24 cellular contexts compared by ENCODE assay signal in the genomic region with DNA sequence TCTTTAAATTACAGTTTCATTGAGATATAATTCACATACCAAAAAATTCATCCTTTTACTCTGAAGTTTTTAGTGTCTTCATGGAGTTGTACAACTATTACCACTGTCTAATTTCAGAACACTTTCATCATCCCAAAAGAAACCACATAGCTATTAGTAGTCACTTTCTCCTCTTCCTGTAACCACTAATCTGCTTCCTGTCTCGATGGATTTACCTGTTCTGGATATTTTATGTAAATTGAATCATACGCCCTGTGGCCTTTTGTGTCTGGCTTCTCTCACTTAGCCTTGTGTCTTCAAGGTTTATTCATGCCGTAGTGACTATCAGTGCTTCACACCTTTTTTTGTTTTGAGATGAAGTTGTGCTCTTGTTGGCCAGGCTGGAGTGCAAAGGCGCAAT.
"Had no signal": no experiment of that assay in that cellular context is flagged by ENCODE, and none has a peak within 500 bp of the region (broad histone marks: within the 10 kb centered on the region; RNA-seq: fewer than 3 reads in every experiment).

No MANE protein-coding gene starts in this region.

- H3K4me3 Mint-ChIP-seq: activated naive CD8-positive, alpha-beta T cell treated with anti-CD3 and anti-CD28 coated beads, Interleukin-2, amount 10 ng/mL, durations not matched to agents 7 days and 5 days; activated T-cell treated with anti-CD3 and anti-CD28 coated beads, Interleukin-2, amount 50 U/mL, for 4 hours; memory B cell; natural killer cell treated with Interleukin-12 subunit alpha and Interleukin-12 subunit beta and Interleukin-15 and Interleukin-18, amount 100 ng/mL, for 72 hours had no signal

- H3K9me3 Mint-ChIP-seq: activated naive CD8-positive, alpha-beta T cell treated with anti-CD3 and anti-CD28 coated beads, Interleukin-2, amount 10 ng/mL, durations not matched to agents 7 days and 5 days; activated T-cell treated with anti-CD3 and anti-CD28 coated beads, Interleukin-2, amount 50 U/mL, for 4 hours; natural killer cell treated with Interleukin-12 subunit alpha and Interleukin-12 subunit beta and Interleukin-15 and Interleukin-18, amount 100 ng/mL, for 72 hours had no signal

- H3K27me3 Mint-ChIP-seq: activated naive CD8-positive, alpha-beta T cell treated with anti-CD3 and anti-CD28 coated beads, Interleukin-2, amount 10 ng/mL, durations not matched to agents 7 days and 5 days; memory B cell had no signal

- H3K4me1 Mint-ChIP-seq: activated naive CD8-positive, alpha-beta T cell treated with anti-CD3 and anti-CD28 coated beads, Interleukin-2, amount 10 ng/mL, durations not matched to agents 7 days and 5 days; memory B cell had no signal

- H3K4me3 ChIP-seq: body of pancreas, esophagus squamous epithelium, hepatocyte, psoas muscle, right atrium auricular region, spleen, upper lobe of left lung had no signal

- H3K4me1 ChIP-seq: psoas muscle, right atrium auricular region, spleen had no signal

- H3K27ac Mint-ChIP-seq: activated naive CD8-positive, alpha-beta T cell treated with anti-CD3 and anti-CD28 coated beads, Interleukin-2, amount 10 ng/mL, durations not matched to agents 7 days and 5 days; memory B cell; natural killer cell treated with Interleukin-12 subunit alpha and Interleukin-12 subunit beta and Interleukin-15 and Interleukin-18, amount 100 ng/mL, for 72 hours had no signal

- H3K79me2 ChIP-seq: hepatocyte had no signal

- H3K9me3 ChIP-seq: body of pancreas, esophagus squamous epithelium, psoas muscle, right atrium auricular region, spleen, upper lobe of left lung had no signal

- H3K27me3 ChIP-seq: body of pancreas, esophagus squamous epithelium, hepatocyte, right atrium auricular region, spleen, upper lobe of left lung had no signal

- DNase-seq: activated CD4-positive, alpha-beta T cell treated with anti-CD3 and anti-CD28 coated beads for 4 hours; activated CD4-positive, alpha-beta T cell treated with anti-CD3 and anti-CD28 coated beads, Interleukin-2, amount 50 U/mL, for 48 hours; activated CD4-positive, CD25-positive, alpha-beta regulatory T cell; activated CD8-positive, alpha-beta memory T cell treated with anti-CD3 and anti-CD28 coated beads, Interleukin-2, amount 50 U/mL, for 48 hours; activated naive CD4-positive, alpha-beta T cell treated with Interleukin-2 at 50 U/mL for 16 hours; activated naive CD8-positive, alpha-beta T cell treated with anti-CD3 and anti-CD28 coated beads, Interleukin-2, amount 10 ng/mL, durations not matched to agents 7 days and 5 days; activated T-cell treated with anti-CD3 and anti-CD28 coated beads, Interleukin-2, amount 50 U/mL, for 4 hours; body of pancreas; caudate nucleus; dermis blood vessel endothelial cell; effector CD8-positive, alpha-beta T cell; esophagus squamous epithelium; foreskin melanocyte; left cardiac atrium; psoas muscle; spleen; stimulated activated CD4-positive, alpha-beta T cell treated with anti-CD3 and anti-CD28 coated beads, Interleukin-4, amount 100 ng/mL, for 24 hours; stimulated activated naive CD4-positive, alpha-beta T cell treated with Interleukin-2 at 50 U/mL for 16 hours; T1000; upper lobe of left lung had no signal

- H3K4me2 ChIP-seq: hepatocyte had no signal

- H3K27ac ChIP-seq: body of pancreas, esophagus squamous epithelium, hepatocyte, psoas muscle, right atrium auricular region, spleen, upper lobe of left lung had no signal

- H2AFZ ChIP-seq: hepatocyte had no signal

- H3K36me3 Mint-ChIP-seq: activated naive CD8-positive, alpha-beta T cell treated with anti-CD3 and anti-CD28 coated beads, Interleukin-2, amount 10 ng/mL, durations not matched to agents 7 days and 5 days; memory B cell; natural killer cell treated with Interleukin-12 subunit alpha and Interleukin-12 subunit beta and Interleukin-15 and Interleukin-18, amount 100 ng/mL, for 72 hours had no signal
